Comparison of ENCODE assay signal across 18 cellular contexts in the genomic region with DNA sequence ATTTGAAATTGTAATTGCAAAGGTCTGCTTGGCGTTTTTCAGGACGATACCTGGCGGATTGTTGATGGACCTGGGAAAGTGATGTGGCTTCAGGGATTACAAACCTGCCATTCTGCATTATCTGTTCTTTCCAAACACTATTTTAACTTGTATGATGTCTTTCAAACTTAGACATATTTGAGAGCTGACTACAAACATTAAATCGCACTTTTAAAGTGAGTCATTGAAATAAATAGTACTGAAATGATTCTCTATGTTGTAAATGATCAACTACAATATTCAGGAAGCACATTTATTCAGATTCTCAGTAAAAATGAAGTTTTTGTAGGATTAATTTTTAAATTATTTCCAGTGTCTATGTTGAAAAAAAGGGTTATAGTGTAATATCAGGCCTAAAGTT. TPM values are rescaled to one million over a fixed set of nuclear protein-coding genes. Genes with fewer than 3 reads are reported as not detected.
"Had no signal": no experiment of that assay in that cellular context is flagged by ENCODE, and none has a peak within 500 bp of the region (broad histone marks: within the 10 kb centered on the region; RNA-seq: fewer than 3 reads in every experiment).

No MANE protein-coding gene starts in this region.

- ATAC-seq: activated CD8-positive, alpha-beta memory T cell treated with anti-CD3 and anti-CD28 coated beads, Interleukin-2, amount 10 ng/mL, durations not matched to agents 7 days and 5 days; left lung; stimulated activated naive CD8-positive, alpha-beta T cell treated with anti-CD3 and anti-CD28 coated beads, Interleukin-15, Interleukin-2, amounts not matched to agents 100 U/mL and 50 U/mL, for 24 hours had no signal

- DNase-seq: activated B cell treated with CpG ODN at 0.5 μM for 24 hours; activated CD4-positive, alpha-beta memory T cell treated with anti-CD3 and anti-CD28 coated beads for 36 hours; activated CD4-positive, alpha-beta T cell treated with anti-CD3 and anti-CD28 coated beads for 4 hours; activated CD8-positive, alpha-beta memory T cell treated with anti-CD3 and anti-CD28 coated beads, Interleukin-2, amount 10 ng/mL, durations not matched to agents 7 days and 5 days; amniotic stem cell; dorsolateral prefrontal cortex; foreskin fibroblast; left lung; nephron progenitor cell; nucleus accumbens; stimulated activated CD4-positive, alpha-beta T cell treated with anti-CD3 and anti-CD28 coated beads, Interleukin-2, amount 100 ng/mL, for 24 hours; stimulated activated naive CD8-positive, alpha-beta T cell treated with anti-CD3 and anti-CD28 coated beads, Interleukin-15, Interleukin-2, amounts not matched to agents 100 U/mL and 50 U/mL, for 24 hours; substantia nigra; tibial artery had no signal

RNA-seq across cellular contexts. Expression of a gene that starts 32.3 kb away (rescaled TPM):
- total RNA-seq: activated B cell treated with CpG ODN at 0.5 μM for 24 hours; activated CD4-positive, alpha-beta memory T cell treated with anti-CD3 and anti-CD28 coated beads for 36 hours; activated CD8-positive, alpha-beta memory T cell treated with anti-CD3 and anti-CD28 coated beads, Interleukin-2, amount 10 ng/mL, durations not matched to agents 7 days and 5 days; cardiac septum; skeletal muscle tissue; T-helper 2 cell treated with Interferon-gamma antibody and Interleukin-4, amounts not matched to agents 100 ng/mL and 5 ng/mL, for 36 hours; urinary bladder had no signal
